17 cellular contexts compared by ENCODE assay signal in the genomic region with DNA sequence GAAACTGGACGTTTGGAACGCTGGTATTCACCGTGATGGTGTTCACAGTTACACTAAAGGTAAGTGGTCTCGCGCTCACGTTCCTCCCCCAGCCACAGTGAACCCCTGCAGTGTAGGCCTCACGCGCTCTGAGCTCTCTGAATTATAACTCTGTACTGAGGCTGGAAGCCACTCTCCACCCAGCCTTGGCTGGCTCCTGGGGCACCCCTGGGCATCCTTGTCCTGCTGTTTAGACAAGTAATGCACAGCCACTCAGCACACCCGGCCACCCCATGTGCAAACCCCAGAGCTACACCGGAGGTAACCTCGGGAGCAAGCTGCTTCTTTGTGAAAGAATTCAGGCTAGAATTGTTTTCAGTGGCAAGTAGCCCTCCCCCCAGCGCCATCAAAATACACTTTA.
"Had no signal": no experiment of that assay in that cellular context is flagged by ENCODE, and none has a peak within 500 bp of the region (broad histone marks: within the 10 kb centered on the region; RNA-seq: fewer than 3 reads in every experiment).

No MANE protein-coding gene starts in this region.

- H3K27me3 Mint-ChIP-seq: activated naive CD8-positive, alpha-beta T cell; stimulated activated naive B cell treated with anti-CD40 and anti-IgM and Interleukin-4, amounts not matched to agents 10 μg/mL and 1 μg/mL and 100 μg/mL, for 72 hours had no signal

- FAIRE-seq: bronchial epithelial cell had no signal

- H3K9me3 Mint-ChIP-seq: dendritic cell treated with granulocyte-macrophage colony-stimulating factor and Interleukin-4, amounts not matched to agents 40 ng/mL and 50 ng/mL, for 4 days; stimulated activated naive B cell treated with anti-CD40 and anti-IgM and Interleukin-4, amounts not matched to agents 10 μg/mL and 1 μg/mL and 100 μg/mL, for 72 hours had no signal

- H3K4me3 ChIP-seq: esophagus squamous epithelium, heart right ventricle, mucosa of descending colon, upper lobe of right lung had no signal

- DNase-seq: activated CD4-positive, alpha-beta T cell treated with anti-CD3 and anti-CD28 coated beads for 1 hour; activated gamma-delta T cell; activated T-cell treated with anti-CD3 and anti-CD28 coated beads, Interleukin-2, amount 50 U/mL, for 4 hours; cerebellar nuclear complex; effector CD8-positive, alpha-beta T cell; esophagus squamous epithelium; heart right ventricle; immature natural killer cell; mesenchymal stem cell; mucosa of descending colon; naive thymus-derived CD4-positive, alpha-beta T cell; stimulated activated naive B cell treated with anti-CD40 and anti-IgM and Interleukin-4, amounts not matched to agents 10 μg/mL and 1 μg/mL and 100 μg/mL, for 72 hours; upper lobe of right lung had no signal

- H3K4me1 ChIP-seq: upper lobe of right lung had no signal

- H3K4me3 Mint-ChIP-seq: activated naive CD8-positive, alpha-beta T cell; activated T-cell treated with anti-CD3 and anti-CD28 coated beads, Interleukin-2, amount 50 U/mL, for 4 hours; dendritic cell treated with granulocyte-macrophage colony-stimulating factor and Interleukin-4, amounts not matched to agents 40 ng/mL and 50 ng/mL, for 4 days; immature natural killer cell; stimulated activated naive B cell treated with anti-CD40 and anti-IgM and Interleukin-4, amounts not matched to agents 10 μg/mL and 1 μg/mL and 100 μg/mL, for 72 hours; T-helper 1 cell treated with Interleukin-12 subunit alpha and Interleukin-12 subunit beta and Interleukin-4 antibody, amounts not matched to agents 30 μg/mL and 1 μg/mL, for 36 hours had no signal

- H3K27me3 ChIP-seq: esophagus squamous epithelium, heart right ventricle, upper lobe of right lung had no signal

- ATAC-seq: activated T-cell treated with anti-CD3 and anti-CD28 coated beads, Interleukin-2, amount 50 U/mL, for 4 hours; heart right ventricle; mucosa of descending colon; stimulated activated naive B cell treated with anti-CD40 and anti-IgM and Interleukin-4, amounts not matched to agents 10 μg/mL and 1 μg/mL and 100 μg/mL, for 72 hours; upper lobe of right lung had no signal

- H3K27ac ChIP-seq: heart right ventricle, upper lobe of right lung had no signal

- H3K9me3 ChIP-seq: heart right ventricle, mucosa of descending colon, upper lobe of right lung had no signal

- H3K27ac Mint-ChIP-seq: activated naive CD8-positive, alpha-beta T cell; dendritic cell treated with granulocyte-macrophage colony-stimulating factor and Interleukin-4, amounts not matched to agents 40 ng/mL and 50 ng/mL, for 4 days; stimulated activated naive B cell treated with anti-CD40 and anti-IgM and Interleukin-4, amounts not matched to agents 10 μg/mL and 1 μg/mL and 100 μg/mL, for 72 hours; T-helper 1 cell treated with Interleukin-12 subunit alpha and Interleukin-12 subunit beta and Interleukin-4 antibody, amounts not matched to agents 30 μg/mL and 1 μg/mL, for 36 hours had no signal
